ENCODE assay signal across 24 cellular contexts in the genomic region with DNA sequence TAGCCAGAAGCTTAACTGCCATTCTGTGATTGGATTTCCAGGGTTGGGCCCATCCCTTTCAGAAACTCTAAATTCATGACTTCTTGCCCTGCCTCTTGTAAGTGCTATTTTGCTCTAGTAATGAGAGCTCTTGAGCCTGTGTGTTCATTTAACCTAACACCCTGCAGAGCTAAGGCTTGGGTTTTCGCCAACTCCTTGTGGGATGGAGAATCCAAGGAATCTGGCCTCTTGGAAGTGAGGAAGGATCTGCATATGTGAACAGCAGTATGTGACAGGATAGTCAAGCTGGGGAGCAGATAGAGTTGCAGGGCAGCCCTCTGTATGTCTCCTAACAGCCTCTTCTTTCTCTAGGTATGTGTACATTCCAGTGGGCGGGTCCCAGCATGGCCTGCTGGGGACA.
DNase-seq lines count a peak whose midpoint lies in the region; ATAC-seq and TF ChIP-seq lines count a peak whose summit lies in the region.
"Had no signal": no experiment of that assay in that cellular context is flagged by ENCODE, and none has a peak within 500 bp of the region (broad histone marks: within the 10 kb centered on the region; RNA-seq: fewer than 3 reads in every experiment).

No MANE protein-coding gene starts in this region.

- H3K36me3 ChIP-seq in lung (ENCODE audit: control insufficient read depth in 2 of 2, insufficient read depth in 2 of 2, low read length in 2 of 2) (peaks cover 0 to 3% of the 10 kb centered on the region in 2 donors), BE2C (no peaks in the 10 kb centered on the region)
- H3K36me3 ChIP-seq: sigmoid colon, WERI-Rb-1 had no signal

- H3K4me1 ChIP-seq in lung (ENCODE audit: control insufficient read depth in 2 of 2, insufficient read depth in 2 of 2, low read length in 2 of 2), result peaks cover 3% of the 10 kb centered on the region in 2 donors
- H3K4me1 ChIP-seq in BE2C, result peaks cover 13% of the 10 kb centered on the region
- H3K4me1 ChIP-seq: foreskin keratinocyte, left ventricle myocardium inferior had no signal

- no peak for TF ChIP-seq CTCF in chondrocyte (IDR thresholded peaks at IDR 0.05)
- no peak for TF ChIP-seq CTCF in lung (IDR thresholded peaks at IDR 0.05; ENCODE audit: control extremely low read depth, extremely low read depth)
- no peak for TF ChIP-seq CTCF in BE2C (IDR thresholded peaks at IDR 0.05; ENCODE audit: low read depth, low read length)

- no peaks in the 10 kb centered on the region for H3K27me3 Mint-ChIP-seq in chondrocyte (ENCODE audit: low read depth)
- H3K27me3 Mint-ChIP-seq: activated naive CD8-positive, alpha-beta T cell had no signal

- peaks cover 15% of the 10 kb centered on the region for H3K9me3 Mint-ChIP-seq in chondrocyte (ENCODE audit: low read depth)
- H3K9me3 Mint-ChIP-seq: T-helper 1 cell treated with Interleukin-12 subunit alpha and Interleukin-12 subunit beta and Interleukin-4 antibody, amounts not matched to agents 30 μg/mL and 1 μg/mL, for 36 hours had no signal

- peak overlapping the region; percentile 17 for H3K4me3 Mint-ChIP-seq in chondrocyte (ENCODE audit: unreplicated experiment)
- H3K4me3 Mint-ChIP-seq: activated CD8-positive, alpha-beta T cell treated with anti-CD3 and anti-CD28 coated beads, Interleukin-2, amount 10 ng/mL, durations not matched to agents 7 days and 5 days; activated naive CD8-positive, alpha-beta T cell; T-helper 1 cell treated with Interleukin-12 subunit alpha and Interleukin-12 subunit beta and Interleukin-4 antibody, amounts not matched to agents 30 μg/mL and 1 μg/mL, for 36 hours had no signal

- no peak for ATAC-seq in lung (ENCODE audit: insufficient read depth, low FRiP score)
- no peak for ATAC-seq in HG02678 (IDR thresholded peaks at IDR 0.05; ENCODE audit: unreplicated experiment)
- ATAC-seq: activated CD8-positive, alpha-beta T cell treated with anti-CD3 and anti-CD28 coated beads, Interleukin-2, amount 10 ng/mL, durations not matched to agents 7 days and 5 days; foreskin keratinocyte had no signal

- H3K27me3 ChIP-seq in lung (ENCODE audit: control insufficient read depth, insufficient read depth) (no peaks in the 10 kb centered on the region), BE2C (no peaks in the 10 kb centered on the region)
- H3K27me3 ChIP-seq: foreskin keratinocyte, sigmoid colon had no signal

- no peak overlapping the region for H3K27ac ChIP-seq in lung (ENCODE audit: low read depth in 1 of 2, low read length in 1 of 2)
- H3K27ac ChIP-seq: foreskin keratinocyte, HL-60, left ventricle myocardium inferior, WERI-Rb-1 had no signal

- peak overlapping the region; percentile 83 for H3K27ac Mint-ChIP-seq in chondrocyte (ENCODE audit: unreplicated experiment)
- H3K27ac Mint-ChIP-seq: activated CD8-positive, alpha-beta T cell treated with anti-CD3 and anti-CD28 coated beads, Interleukin-2, amount 10 ng/mL, durations not matched to agents 7 days and 5 days; activated naive CD8-positive, alpha-beta T cell; T-helper 1 cell treated with Interleukin-12 subunit alpha and Interleukin-12 subunit beta and Interleukin-4 antibody, amounts not matched to agents 30 μg/mL and 1 μg/mL, for 36 hours had no signal

- H3K36me3 Mint-ChIP-seq in chondrocyte (ENCODE audit: low read depth), result peaks cover 2% of the 10 kb centered on the region

- DNase-seq in Daoy (ENCODE audit: low read depth) (peak; percentile 29), LHCN-M2 (ENCODE audit: low read depth) (peak; percentile 41), chondrocyte (ENCODE audit: low spot score) (no peak), lung (ENCODE audit: low spot score) (peak; percentile 52), NCI-H1436 treated with DMSO at 0.1 percent for 48 hours (lab: John Stamatoyannopoulos, UW) (no peak), NCI-H748 treated with DMSO at 0.1 percent for 48 hours (lab: John Stamatoyannopoulos, UW) (no peak), BE2C (no peak)
- DNase-seq: activated CD8-positive, alpha-beta T cell treated with anti-CD3 and anti-CD28 coated beads, Interleukin-2, amount 10 ng/mL, durations not matched to agents 7 days and 5 days; Calu3; effector CD8-positive, alpha-beta T cell; foreskin keratinocyte; KBM-7; left ventricle myocardium inferior; NCI-H1048; NCI-H2081 treated with DMSO at 0.1 percent for 48 hours; NK-92 treated with Interleukin-12 subunit alpha and Interleukin-12 subunit beta, amount 100 ng/mL, for 24 hours; sigmoid colon; stimulated activated CD4-positive, alpha-beta T cell treated with anti-CD3 and anti-CD28 coated beads, Interleukin-2, amount 100 ng/mL, for 48 hours; stimulated activated CD8-positive, alpha-beta memory T cell treated with anti-CD3 and anti-CD28 coated beads, Interleukin-4, amount 100 ng/mL, for 48 hours; WERI-Rb-1 had no signal

- peaks cover 52% of the 10 kb centered on the region for H3K4me1 Mint-ChIP-seq in chondrocyte (ENCODE audit: low read depth)

- H3K9me3 ChIP-seq in lung (ENCODE audit: control insufficient read depth in 2 of 2, insufficient read depth in 1 of 2, low read length in 1 of 2), result peaks cover 0 to 2% of the 10 kb centered on the region in 2 donors
- H3K9me3 ChIP-seq in BE2C, result no peaks in the 10 kb centered on the region
- H3K9me3 ChIP-seq: sigmoid colon had no signal

- H3K4me3 ChIP-seq in lung, result no peak overlapping the region
- H3K4me3 ChIP-seq in BE2C (ENCODE audit: low read depth, low read length), result no peak overlapping the region
- H3K4me3 ChIP-seq: left ventricle myocardium inferior, sigmoid colon had no signal

- WGBS in lung, 2 donors, result 78 to 92% methylated on average over 2 of the region's 2 CpGs

Comparison
In these comparisons a context has a peak if more than half of its experiments do, and no peak if none do; other contexts are left out.
1. DNase-seq: peak in Daoy (single experiment), LHCN-M2 (single experiment) and lung (single experiment); none in chondrocyte (single experiment), NCI-H1436 treated with DMSO at 0.1 percent for 48 hours (single experiment), NCI-H748 treated with DMSO at 0.1 percent for 48 hours (single experiment) and BE2C (single experiment).